ENCODE assay signal across 10 cellular contexts in genomic region chr2:180707867-180708205, GRCh38.
DNase-seq lines count a peak whose midpoint lies in the region; ATAC-seq, FAIRE-seq and TF ChIP-seq lines count a peak whose summit lies in the region.
"Had no signal": no experiment of that assay in that cellular context is flagged by ENCODE, and none has a peak within 500 bp of the region (broad histone marks: within the 10 kb centered on the region; RNA-seq: fewer than 3 reads in every experiment).

No MANE protein-coding gene starts in this region.

- FAIRE-seq in H54 (lab: Jason Lieb, UNC): peak; percentile 99
- peak; percentile 95 for FAIRE-seq in bronchial epithelial cell (lab: Jason Lieb, UNC)

- H3K4me3 ChIP-seq in bronchial epithelial cell (ENCODE audit: low read depth, low read length) (no peak overlapping the region), skeletal muscle cell (ENCODE audit: low read depth, low read length) (no peak overlapping the region)

- no peak for ATAC-seq in HG03135 (IDR thresholded peaks at IDR 0.05; ENCODE audit: unreplicated experiment)
- no peak for ATAC-seq in HG03521 (IDR thresholded peaks at IDR 0.05; ENCODE audit: unreplicated experiment)
- ATAC-seq in GM18520 (IDR thresholded peaks at IDR 0.05; ENCODE audit: unreplicated experiment): no peak

- H3K27me3 ChIP-seq in bronchial epithelial cell (ENCODE audit: control insufficient read depth, insufficient read depth, low read length): no peaks in the 10 kb centered on the region

- H3K36me3 ChIP-seq in bronchial epithelial cell (ENCODE audit: control insufficient read depth, insufficient read depth, low read length): no peaks in the 10 kb centered on the region

- DNase-seq in H54 (ENCODE audit: insufficient read length, low spot score) (peak; percentile 9), NCI-H226 (peak; percentile 92), bronchial epithelial cell (ENCODE audit: low read depth) (peak; percentile 99), skeletal muscle cell (ENCODE audit: low read depth) (peak; percentile 95)
- DNase-seq: activated T-cell treated with anti-CD3 and anti-CD28 coated beads for 4 hours; MM.1S; stimulated activated CD4-positive, alpha-beta T cell treated with anti-CD3 and anti-CD28 coated beads, Interleukin-1b, Interleukin-23, amount 100 ng/mL, for 48 hours had no signal

- no peak for TF ChIP-seq POLR2A in H54 (IDR thresholded peaks at IDR 0.05; ENCODE audit: low read depth, low read length)

- TF ChIP-seq CTCF in bronchial epithelial cell (IDR thresholded peaks at IDR 0.05; ENCODE audit: insufficient read depth, low read length, severe bottlenecking): no peak

Comparison
In these comparisons a context has a peak if more than half of its experiments do, and no peak if none do; other contexts are left out.
1. DNase-seq: peak in every context shown above with its lines; median percentile 99 in bronchial epithelial cell; 95 in skeletal muscle cell; 92 in NCI-H226; 9 in H54.